ENCODE assay signal across 1 cellular context in the genomic region with DNA sequence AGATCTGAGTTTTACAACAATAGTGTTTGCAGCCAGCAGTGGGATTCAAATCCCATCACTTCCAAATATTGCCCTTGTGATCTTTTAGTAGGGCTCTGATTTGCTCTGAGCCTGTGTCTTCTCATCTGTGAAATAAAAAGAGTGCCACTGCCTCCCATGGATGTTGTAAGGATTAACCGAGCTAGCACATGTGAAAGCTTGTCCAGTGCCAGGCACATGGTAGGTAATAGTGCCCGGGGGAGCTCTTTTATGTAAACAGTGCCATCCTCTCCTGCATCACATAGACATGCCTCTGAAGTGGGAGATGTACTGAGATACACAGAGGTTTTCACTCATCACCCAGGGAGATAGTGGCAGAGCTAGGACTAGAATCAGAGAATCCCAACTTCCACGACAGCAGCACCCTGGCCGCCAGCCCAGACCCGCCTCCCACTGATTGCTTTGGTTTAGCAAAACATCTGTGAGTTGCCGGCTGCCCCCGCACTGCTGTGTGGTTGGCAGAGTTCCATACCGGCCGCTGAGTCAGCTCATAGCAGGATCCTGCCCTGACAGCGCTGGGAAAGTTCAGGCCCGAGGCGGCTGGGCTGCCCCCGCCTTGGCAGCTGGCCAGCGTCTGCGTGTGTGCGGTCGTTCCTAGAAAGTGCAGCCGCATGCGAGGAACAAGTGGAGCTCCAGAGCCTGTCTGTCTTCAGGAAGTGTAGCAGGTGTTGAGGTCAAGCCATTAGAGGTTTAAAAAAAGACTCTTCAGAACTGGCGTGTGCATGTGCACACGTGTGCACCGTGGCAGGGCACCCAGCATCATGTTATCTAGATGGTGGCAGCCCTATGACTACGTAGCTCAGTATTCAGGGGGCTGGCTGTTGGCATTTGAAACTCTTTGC.
A peak's percentile ranks its signal among the peaks of the same experiment; 100 is the strongest.
TF ChIP-seq lines count a peak whose summit lies in the region.

No MANE protein-coding gene starts in this region.

TF ChIP-seq in K562, 482 proteins besides CTCF, POLR2A, EP300 and RAD21 (continued from another document and continues in another):
- peak; percentile 29 for TF ChIP-seq TAF1 (IDR thresholded peaks at IDR 0.05; ENCODE audit: control insufficient read depth, extremely low read depth, insufficient read depth, low read length, severe bottlenecking)
- TF ChIP-seq, protein P1, sequence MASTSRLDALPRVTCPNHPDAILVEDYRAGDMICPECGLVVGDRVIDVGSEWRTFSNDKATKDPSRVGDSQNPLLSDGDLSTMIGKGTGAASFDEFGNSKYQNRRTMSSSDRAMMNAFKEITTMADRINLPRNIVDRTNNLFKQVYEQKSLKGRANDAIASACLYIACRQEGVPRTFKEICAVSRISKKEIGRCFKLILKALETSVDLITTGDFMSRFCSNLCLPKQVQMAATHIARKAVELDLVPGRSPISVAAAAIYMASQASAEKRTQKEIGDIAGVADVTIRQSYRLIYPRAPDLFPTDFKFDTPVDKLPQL (IDR thresholded peaks at IDR 0.05; ENCODE audit: extremely low read depth, insufficient read length), result no peak
- peak; percentile 56 for TF ChIP-seq RBFOX2 (IDR thresholded peaks at IDR 0.05; ENCODE audit: low read depth, low read length)
- 0 out of 2 replicates have a peak, but pooled peaks have one; percentile 33 for TF ChIP-seq CHD2 (IDR thresholded peaks at IDR 0.05; ENCODE audit: low read depth, low read length)
- TF ChIP-seq, protein P2, sequence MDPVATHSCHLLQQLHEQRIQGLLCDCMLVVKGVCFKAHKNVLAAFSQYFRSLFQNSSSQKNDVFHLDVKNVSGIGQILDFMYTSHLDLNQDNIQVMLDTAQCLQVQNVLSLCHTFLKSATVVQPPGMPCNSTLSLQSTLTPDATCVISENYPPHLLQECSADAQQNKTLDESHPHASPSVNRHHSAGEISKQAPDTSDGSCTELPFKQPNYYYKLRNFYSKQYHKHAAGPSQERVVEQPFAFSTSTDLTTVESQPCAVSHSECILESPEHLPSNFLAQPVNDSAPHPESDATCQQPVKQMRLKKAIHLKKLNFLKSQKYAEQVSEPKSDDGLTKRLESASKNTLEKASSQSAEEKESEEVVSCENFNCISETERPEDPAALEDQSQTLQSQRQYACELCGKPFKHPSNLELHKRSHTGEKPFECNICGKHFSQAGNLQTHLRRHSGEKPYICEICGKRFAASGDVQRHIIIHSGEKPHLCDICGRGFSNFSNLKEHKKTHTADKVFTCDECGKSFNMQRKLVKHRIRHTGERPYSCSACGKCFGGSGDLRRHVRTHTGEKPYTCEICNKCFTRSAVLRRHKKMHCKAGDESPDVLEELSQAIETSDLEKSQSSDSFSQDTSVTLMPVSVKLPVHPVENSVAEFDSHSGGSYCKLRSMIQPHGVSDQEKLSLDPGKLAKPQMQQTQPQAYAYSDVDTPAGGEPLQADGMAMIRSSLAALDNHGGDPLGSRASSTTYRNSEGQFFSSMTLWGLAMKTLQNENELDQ (CRISPR knock-in tag; IDR thresholded peaks at IDR 0.05; ENCODE audit: borderline replicate concordance), result no peak
- TF ChIP-seq U2AF2 (optimal IDR thresholded peaks at IDR 0.05; ENCODE audit: low read depth, low read length), result no peak
- TF ChIP-seq MEIS2 (IDR thresholded peaks at IDR 0.05; ENCODE audit: partially characterized antibody), result peak; percentile 92
- TF ChIP-seq KDM2B (CRISPR knock-in tag; IDR thresholded peaks at IDR 0.05), result peak; percentile 99
- TF ChIP-seq MAZ (CRISPR knock-in tag; conservative IDR thresholded peaks at IDR 0.05 in 1 of 2, IDR thresholded peaks at IDR 0.05 in 1 of 2), result peak; percentile 94 to 96
- peak; percentile 9; the same call in 1 of the 2 replicates for TF ChIP-seq MXI1 (IDR thresholded peaks at IDR 0.05; ENCODE audit: low read depth, low read length)
- TF ChIP-seq STAG1 (CRISPR knock-in tag; IDR thresholded peaks at IDR 0.05; ENCODE audit: borderline replicate concordance), result no peak
- TF ChIP-seq ARID2 (IDR thresholded peaks at IDR 0.05), result no peak
- 0 out of 2 replicates have a peak, but pooled peaks have one; percentile 13 for TF ChIP-seq SMC3 (conservative IDR thresholded peaks at IDR 0.05; ENCODE audit: insufficient read depth, low read depth, low read length)
- TF ChIP-seq, protein P3, sequence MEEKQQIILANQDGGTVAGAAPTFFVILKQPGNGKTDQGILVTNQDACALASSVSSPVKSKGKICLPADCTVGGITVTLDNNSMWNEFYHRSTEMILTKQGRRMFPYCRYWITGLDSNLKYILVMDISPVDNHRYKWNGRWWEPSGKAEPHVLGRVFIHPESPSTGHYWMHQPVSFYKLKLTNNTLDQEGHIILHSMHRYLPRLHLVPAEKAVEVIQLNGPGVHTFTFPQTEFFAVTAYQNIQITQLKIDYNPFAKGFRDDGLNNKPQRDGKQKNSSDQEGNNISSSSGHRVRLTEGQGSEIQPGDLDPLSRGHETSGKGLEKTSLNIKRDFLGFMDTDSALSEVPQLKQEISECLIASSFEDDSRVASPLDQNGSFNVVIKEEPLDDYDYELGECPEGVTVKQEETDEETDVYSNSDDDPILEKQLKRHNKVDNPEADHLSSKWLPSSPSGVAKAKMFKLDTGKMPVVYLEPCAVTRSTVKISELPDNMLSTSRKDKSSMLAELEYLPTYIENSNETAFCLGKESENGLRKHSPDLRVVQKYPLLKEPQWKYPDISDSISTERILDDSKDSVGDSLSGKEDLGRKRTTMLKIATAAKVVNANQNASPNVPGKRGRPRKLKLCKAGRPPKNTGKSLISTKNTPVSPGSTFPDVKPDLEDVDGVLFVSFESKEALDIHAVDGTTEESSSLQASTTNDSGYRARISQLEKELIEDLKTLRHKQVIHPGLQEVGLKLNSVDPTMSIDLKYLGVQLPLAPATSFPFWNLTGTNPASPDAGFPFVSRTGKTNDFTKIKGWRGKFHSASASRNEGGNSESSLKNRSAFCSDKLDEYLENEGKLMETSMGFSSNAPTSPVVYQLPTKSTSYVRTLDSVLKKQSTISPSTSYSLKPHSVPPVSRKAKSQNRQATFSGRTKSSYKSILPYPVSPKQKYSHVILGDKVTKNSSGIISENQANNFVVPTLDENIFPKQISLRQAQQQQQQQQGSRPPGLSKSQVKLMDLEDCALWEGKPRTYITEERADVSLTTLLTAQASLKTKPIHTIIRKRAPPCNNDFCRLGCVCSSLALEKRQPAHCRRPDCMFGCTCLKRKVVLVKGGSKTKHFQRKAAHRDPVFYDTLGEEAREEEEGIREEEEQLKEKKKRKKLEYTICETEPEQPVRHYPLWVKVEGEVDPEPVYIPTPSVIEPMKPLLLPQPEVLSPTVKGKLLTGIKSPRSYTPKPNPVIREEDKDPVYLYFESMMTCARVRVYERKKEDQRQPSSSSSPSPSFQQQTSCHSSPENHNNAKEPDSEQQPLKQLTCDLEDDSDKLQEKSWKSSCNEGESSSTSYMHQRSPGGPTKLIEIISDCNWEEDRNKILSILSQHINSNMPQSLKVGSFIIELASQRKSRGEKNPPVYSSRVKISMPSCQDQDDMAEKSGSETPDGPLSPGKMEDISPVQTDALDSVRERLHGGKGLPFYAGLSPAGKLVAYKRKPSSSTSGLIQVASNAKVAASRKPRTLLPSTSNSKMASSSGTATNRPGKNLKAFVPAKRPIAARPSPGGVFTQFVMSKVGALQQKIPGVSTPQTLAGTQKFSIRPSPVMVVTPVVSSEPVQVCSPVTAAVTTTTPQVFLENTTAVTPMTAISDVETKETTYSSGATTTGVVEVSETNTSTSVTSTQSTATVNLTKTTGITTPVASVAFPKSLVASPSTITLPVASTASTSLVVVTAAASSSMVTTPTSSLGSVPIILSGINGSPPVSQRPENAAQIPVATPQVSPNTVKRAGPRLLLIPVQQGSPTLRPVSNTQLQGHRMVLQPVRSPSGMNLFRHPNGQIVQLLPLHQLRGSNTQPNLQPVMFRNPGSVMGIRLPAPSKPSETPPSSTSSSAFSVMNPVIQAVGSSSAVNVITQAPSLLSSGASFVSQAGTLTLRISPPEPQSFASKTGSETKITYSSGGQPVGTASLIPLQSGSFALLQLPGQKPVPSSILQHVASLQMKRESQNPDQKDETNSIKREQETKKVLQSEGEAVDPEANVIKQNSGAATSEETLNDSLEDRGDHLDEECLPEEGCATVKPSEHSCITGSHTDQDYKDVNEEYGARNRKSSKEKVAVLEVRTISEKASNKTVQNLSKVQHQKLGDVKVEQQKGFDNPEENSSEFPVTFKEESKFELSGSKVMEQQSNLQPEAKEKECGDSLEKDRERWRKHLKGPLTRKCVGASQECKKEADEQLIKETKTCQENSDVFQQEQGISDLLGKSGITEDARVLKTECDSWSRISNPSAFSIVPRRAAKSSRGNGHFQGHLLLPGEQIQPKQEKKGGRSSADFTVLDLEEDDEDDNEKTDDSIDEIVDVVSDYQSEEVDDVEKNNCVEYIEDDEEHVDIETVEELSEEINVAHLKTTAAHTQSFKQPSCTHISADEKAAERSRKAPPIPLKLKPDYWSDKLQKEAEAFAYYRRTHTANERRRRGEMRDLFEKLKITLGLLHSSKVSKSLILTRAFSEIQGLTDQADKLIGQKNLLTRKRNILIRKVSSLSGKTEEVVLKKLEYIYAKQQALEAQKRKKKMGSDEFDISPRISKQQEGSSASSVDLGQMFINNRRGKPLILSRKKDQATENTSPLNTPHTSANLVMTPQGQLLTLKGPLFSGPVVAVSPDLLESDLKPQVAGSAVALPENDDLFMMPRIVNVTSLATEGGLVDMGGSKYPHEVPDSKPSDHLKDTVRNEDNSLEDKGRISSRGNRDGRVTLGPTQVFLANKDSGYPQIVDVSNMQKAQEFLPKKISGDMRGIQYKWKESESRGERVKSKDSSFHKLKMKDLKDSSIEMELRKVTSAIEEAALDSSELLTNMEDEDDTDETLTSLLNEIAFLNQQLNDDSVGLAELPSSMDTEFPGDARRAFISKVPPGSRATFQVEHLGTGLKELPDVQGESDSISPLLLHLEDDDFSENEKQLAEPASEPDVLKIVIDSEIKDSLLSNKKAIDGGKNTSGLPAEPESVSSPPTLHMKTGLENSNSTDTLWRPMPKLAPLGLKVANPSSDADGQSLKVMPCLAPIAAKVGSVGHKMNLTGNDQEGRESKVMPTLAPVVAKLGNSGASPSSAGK (IDR thresholded peaks at IDR 0.05), result peak; percentile 87
- peak; percentile 78 for TF ChIP-seq MAFF (IDR thresholded peaks at IDR 0.05; ENCODE audit: low read length)
- no peak for TF ChIP-seq ZNF124 (CRISPR knock-in tag; IDR thresholded peaks at IDR 0.05)
- no peak for TF ChIP-seq HNRNPH1 (optimal IDR thresholded peaks at IDR 0.05; ENCODE audit: low read depth, low read length)
- TF ChIP-seq RFX7 (CRISPR knock-in tag; IDR thresholded peaks at IDR 0.05), result no peak
- TF ChIP-seq PPARD (CRISPR knock-in tag; IDR thresholded peaks at IDR 0.05), result no peak
- TF ChIP-seq JUN (IDR thresholded peaks at IDR 0.05; ENCODE audit: borderline replicate concordance, low read depth, low read length), result peak; percentile 90
- no peak for TF ChIP-seq JUN (CRISPR knock-in tag; IDR thresholded peaks at IDR 0.05; ENCODE audit: borderline replicate concordance)
- TF ChIP-seq TEAD4 (IDR thresholded peaks at IDR 0.05; ENCODE audit: low read length), result peak; percentile 89
- TF ChIP-seq TEAD4 (CRISPR knock-in tag; IDR thresholded peaks at IDR 0.05; ENCODE audit: borderline replicate concordance), result no peak
- TF ChIP-seq, protein P4, sequence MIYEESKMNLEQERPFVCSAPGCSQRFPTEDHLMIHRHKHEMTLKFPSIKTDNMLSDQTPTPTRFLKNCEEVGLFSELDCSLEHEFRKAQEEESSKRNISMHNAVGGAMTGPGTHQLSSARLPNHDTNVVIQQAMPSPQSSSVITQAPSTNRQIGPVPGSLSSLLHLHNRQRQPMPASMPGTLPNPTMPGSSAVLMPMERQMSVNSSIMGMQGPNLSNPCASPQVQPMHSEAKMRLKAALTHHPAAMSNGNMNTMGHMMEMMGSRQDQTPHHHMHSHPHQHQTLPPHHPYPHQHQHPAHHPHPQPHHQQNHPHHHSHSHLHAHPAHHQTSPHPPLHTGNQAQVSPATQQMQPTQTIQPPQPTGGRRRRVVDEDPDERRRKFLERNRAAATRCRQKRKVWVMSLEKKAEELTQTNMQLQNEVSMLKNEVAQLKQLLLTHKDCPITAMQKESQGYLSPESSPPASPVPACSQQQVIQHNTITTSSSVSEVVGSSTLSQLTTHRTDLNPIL (CRISPR knock-in tag; IDR thresholded peaks at IDR 0.05), result no peak
- no peak for TF ChIP-seq PHB (CRISPR knock-in tag; IDR thresholded peaks at IDR 0.05)
- TF ChIP-seq ZNF184 (CRISPR knock-in tag; IDR thresholded peaks at IDR 0.05), result no peak
- no peak for TF ChIP-seq ATF1 (CRISPR knock-in tag; IDR thresholded peaks at IDR 0.05)
- TF ChIP-seq ATF1 (tag; IDR thresholded peaks at IDR 0.05), result peak; percentile 92
- TF ChIP-seq, protein P5, sequence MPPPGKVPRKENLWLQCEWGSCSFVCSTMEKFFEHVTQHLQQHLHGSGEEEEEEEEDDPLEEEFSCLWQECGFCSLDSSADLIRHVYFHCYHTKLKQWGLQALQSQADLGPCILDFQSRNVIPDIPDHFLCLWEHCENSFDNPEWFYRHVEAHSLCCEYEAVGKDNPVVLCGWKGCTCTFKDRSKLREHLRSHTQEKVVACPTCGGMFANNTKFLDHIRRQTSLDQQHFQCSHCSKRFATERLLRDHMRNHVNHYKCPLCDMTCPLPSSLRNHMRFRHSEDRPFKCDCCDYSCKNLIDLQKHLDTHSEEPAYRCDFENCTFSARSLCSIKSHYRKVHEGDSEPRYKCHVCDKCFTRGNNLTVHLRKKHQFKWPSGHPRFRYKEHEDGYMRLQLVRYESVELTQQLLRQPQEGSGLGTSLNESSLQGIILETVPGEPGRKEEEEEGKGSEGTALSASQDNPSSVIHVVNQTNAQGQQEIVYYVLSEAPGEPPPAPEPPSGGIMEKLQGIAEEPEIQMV (tag; conservative IDR thresholded peaks at IDR 0.05; ENCODE audit: low read depth), result no peak
- peak; percentile 95 to 100 for TF ChIP-seq HDAC1 (IDR thresholded peaks at IDR 0.05)
- TF ChIP-seq, protein P6, sequence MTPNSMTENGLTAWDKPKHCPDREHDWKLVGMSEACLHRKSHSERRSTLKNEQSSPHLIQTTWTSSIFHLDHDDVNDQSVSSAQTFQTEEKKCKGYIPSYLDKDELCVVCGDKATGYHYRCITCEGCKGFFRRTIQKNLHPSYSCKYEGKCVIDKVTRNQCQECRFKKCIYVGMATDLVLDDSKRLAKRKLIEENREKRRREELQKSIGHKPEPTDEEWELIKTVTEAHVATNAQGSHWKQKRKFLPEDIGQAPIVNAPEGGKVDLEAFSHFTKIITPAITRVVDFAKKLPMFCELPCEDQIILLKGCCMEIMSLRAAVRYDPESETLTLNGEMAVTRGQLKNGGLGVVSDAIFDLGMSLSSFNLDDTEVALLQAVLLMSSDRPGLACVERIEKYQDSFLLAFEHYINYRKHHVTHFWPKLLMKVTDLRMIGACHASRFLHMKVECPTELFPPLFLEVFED (CRISPR knock-in tag; conservative IDR thresholded peaks at IDR 0.05), result no peak
- TF ChIP-seq, protein P7, sequence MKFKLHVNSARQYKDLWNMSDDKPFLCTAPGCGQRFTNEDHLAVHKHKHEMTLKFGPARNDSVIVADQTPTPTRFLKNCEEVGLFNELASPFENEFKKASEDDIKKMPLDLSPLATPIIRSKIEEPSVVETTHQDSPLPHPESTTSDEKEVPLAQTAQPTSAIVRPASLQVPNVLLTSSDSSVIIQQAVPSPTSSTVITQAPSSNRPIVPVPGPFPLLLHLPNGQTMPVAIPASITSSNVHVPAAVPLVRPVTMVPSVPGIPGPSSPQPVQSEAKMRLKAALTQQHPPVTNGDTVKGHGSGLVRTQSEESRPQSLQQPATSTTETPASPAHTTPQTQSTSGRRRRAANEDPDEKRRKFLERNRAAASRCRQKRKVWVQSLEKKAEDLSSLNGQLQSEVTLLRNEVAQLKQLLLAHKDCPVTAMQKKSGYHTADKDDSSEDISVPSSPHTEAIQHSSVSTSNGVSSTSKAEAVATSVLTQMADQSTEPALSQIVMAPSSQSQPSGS (CRISPR knock-in tag; IDR thresholded peaks at IDR 0.05), result no peak
